Comparison of ENCODE assay signal across 15 cellular contexts in the genomic region with DNA sequence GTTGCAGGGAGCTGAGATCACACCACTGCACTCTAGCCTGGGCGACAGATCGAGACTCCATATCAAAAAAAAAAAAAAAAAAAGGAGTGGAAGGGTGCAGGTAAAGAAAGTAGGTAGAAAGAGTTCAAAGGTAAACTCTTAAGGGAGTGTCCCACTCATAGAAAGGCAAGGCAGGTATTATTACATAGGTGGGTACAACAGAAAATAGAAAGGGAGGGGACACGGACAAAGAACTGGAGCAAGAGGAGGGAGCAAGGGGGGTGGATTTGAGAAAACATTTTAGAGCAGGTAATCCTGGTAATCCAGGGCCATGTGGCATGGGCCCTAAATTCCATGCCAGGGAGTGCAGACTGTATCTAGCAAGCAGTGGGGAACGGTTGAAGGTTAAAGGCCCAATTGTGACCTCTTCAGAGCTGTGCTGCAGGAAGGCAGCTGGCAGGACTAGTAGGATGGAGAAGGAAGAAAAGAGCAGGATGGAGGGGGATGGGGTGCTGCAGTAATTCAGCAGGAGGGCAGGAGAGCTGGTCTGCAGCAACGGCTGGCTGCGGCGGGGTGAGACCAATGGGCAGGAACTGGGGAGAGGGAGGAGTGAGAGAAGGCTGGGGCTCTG.
"Had no signal": no experiment of that assay in that cellular context is flagged by ENCODE, and none has a peak within 500 bp of the region (broad histone marks: within the 10 kb centered on the region; RNA-seq: fewer than 3 reads in every experiment).

No MANE protein-coding gene starts in this region.

- DNase-seq: activated CD4-positive, alpha-beta memory T cell treated with anti-CD3 and anti-CD28 coated beads, Interleukin-2, amount 10 ng/mL, durations not matched to agents 7 days and 5 days; activated CD4-positive, alpha-beta T cell treated with anti-CD3 and anti-CD28 coated beads for 36 hours; activated naive CD4-positive, alpha-beta T cell treated with Interleukin-2 at 50 U/mL for 16 hours; activated T-cell treated with anti-CD3 and anti-CD28 coated beads, Interleukin-2, amount 50 U/mL, for 1 hour; caudate nucleus; erythroblast; foreskin melanocyte; glutamatergic neuron; hypothalamus; mesendoderm; retina; stimulated activated naive CD4-positive, alpha-beta T cell had no signal

- H3K4me1 Mint-ChIP-seq: activated CD4-positive, alpha-beta memory T cell treated with anti-CD3 and anti-CD28 coated beads, Interleukin-2, amount 10 ng/mL, durations not matched to agents 7 days and 5 days; activated CD4-positive, alpha-beta T cell treated with anti-CD3 and anti-CD28 coated beads for 36 hours; activated T-helper 17 cell treated with anti-CD3 and anti-CD28 coated beads, Interleukin-2, amount 50 U/mL, for 72 hours had no signal

- H3K27ac Mint-ChIP-seq: activated CD4-positive, alpha-beta memory T cell treated with anti-CD3 and anti-CD28 coated beads, Interleukin-2, amount 10 ng/mL, durations not matched to agents 7 days and 5 days; activated CD4-positive, alpha-beta T cell treated with anti-CD3 and anti-CD28 coated beads for 36 hours; activated T-helper 17 cell treated with anti-CD3 and anti-CD28 coated beads, Interleukin-2, amount 50 U/mL, for 72 hours; brain; T-helper 2 cell treated with Interferon-gamma antibody and Interleukin-4, amounts not matched to agents 5 μg/mL and 100 μg/mL, for 36 hours had no signal

- H3K36me3 Mint-ChIP-seq: brain had no signal

- H3K4me3 Mint-ChIP-seq: activated CD4-positive, alpha-beta memory T cell treated with anti-CD3 and anti-CD28 coated beads, Interleukin-2, amount 10 ng/mL, durations not matched to agents 7 days and 5 days; activated CD4-positive, alpha-beta T cell treated with anti-CD3 and anti-CD28 coated beads for 36 hours; activated T-helper 17 cell treated with anti-CD3 and anti-CD28 coated beads, Interleukin-2, amount 50 U/mL, for 72 hours; brain; T-helper 2 cell treated with Interferon-gamma antibody and Interleukin-4, amounts not matched to agents 5 μg/mL and 100 μg/mL, for 36 hours had no signal

- H3K27me3 Mint-ChIP-seq: activated CD4-positive, alpha-beta T cell treated with anti-CD3 and anti-CD28 coated beads for 36 hours; activated T-helper 17 cell treated with anti-CD3 and anti-CD28 coated beads, Interleukin-2, amount 50 U/mL, for 72 hours had no signal

- ATAC-seq: activated CD4-positive, alpha-beta T cell treated with anti-CD3 and anti-CD28 coated beads for 36 hours; activated T-helper 17 cell treated with anti-CD3 and anti-CD28 coated beads, Interleukin-2, amount 50 U/mL, for 72 hours had no signal

- H3K9me3 Mint-ChIP-seq: activated CD4-positive, alpha-beta memory T cell treated with anti-CD3 and anti-CD28 coated beads, Interleukin-2, amount 10 ng/mL, durations not matched to agents 7 days and 5 days; activated T-helper 17 cell treated with anti-CD3 and anti-CD28 coated beads, Interleukin-2, amount 50 U/mL, for 72 hours; T-helper 2 cell treated with Interferon-gamma antibody and Interleukin-4, amounts not matched to agents 5 μg/mL and 100 μg/mL, for 36 hours had no signal
